ENCODE assay signal across 30 cellular contexts in genomic region chr1:151737479-151737878, GRCh38. TPM values are rescaled to one million over a fixed set of nuclear protein-coding genes. Genes with fewer than 3 reads are reported as not detected.
"Had no signal": no experiment of that assay in that cellular context is flagged by ENCODE, and none has a peak within 500 bp of the region (broad histone marks: within the 10 kb centered on the region; RNA-seq: fewer than 3 reads in every experiment).

No MANE protein-coding gene starts in this region.

- DNase-seq: islet precursor cell; left ventricle myocardium inferior; midbrain; mucosa of descending colon; naive thymus-derived CD4-positive, alpha-beta T cell; ovary; right cardiac atrium; sigmoid colon; spleen; stimulated activated CD4-positive, alpha-beta T cell treated with anti-CD3 and anti-CD28 coated beads, Interleukin-4, amount 100 ng/mL, for 24 hours; stimulated activated naive CD4-positive, alpha-beta T cell; tibial artery; trophoblast cell; upper lobe of right lung had no signal

- H3K79me2 ChIP-seq: hepatocyte had no signal

- H3K27me3 ChIP-seq: hepatocyte, ovary, sigmoid colon, suprapubic skin, tibial artery, upper lobe of right lung had no signal

- FAIRE-seq: small intestine, urothelium cell line had no signal

- H3K36me3 ChIP-seq: left ventricle myocardium inferior, ovary, sigmoid colon, spleen, suprapubic skin, thoracic aorta, tibial artery, upper lobe of right lung had no signal

- H3K4me2 ChIP-seq: hepatocyte had no signal

- H3K4me3 ChIP-seq: hepatocyte, left ventricle myocardium inferior, lung, mucosa of descending colon, ovary, sigmoid colon, spleen, suprapubic skin, thoracic aorta, tibial artery, upper lobe of right lung had no signal

- ATAC-seq: mucosa of descending colon; naive thymus-derived CD4-positive, alpha-beta T cell; natural killer cell treated with Interleukin-12 subunit alpha and Interleukin-12 subunit beta and Interleukin-15 and Interleukin-18, amount 100 ng/mL, for 72 hours; right cardiac atrium; stimulated activated effector memory CD8-positive, alpha-beta T cell treated with anti-CD3 and anti-CD28 coated beads, Interleukin-12 subunit alpha, Interleukin-12 subunit beta, amount 100 ng/mL, for 72 hours; upper lobe of right lung had no signal

- H2AFZ ChIP-seq: hepatocyte had no signal

- H3K4me1 ChIP-seq: sigmoid colon had no signal

- H3K9me3 ChIP-seq: ovary, suprapubic skin, thoracic aorta, tibial artery had no signal

- H3K27ac ChIP-seq: hepatocyte, left ventricle myocardium inferior, ovary, sigmoid colon, spleen, suprapubic skin, thoracic aorta, tibial artery, upper lobe of right lung had no signal

RNA-seq across cellular contexts. Expression of gene RIIAD1, which starts 16.2 kb away (rescaled TPM):
- total RNA-seq: hepatocyte; kidney epithelial cell; lower leg skin; mesenteric fat pad; mucosa of descending colon; myocyte; naive thymus-derived CD4-positive, alpha-beta T cell; natural killer cell treated with Interleukin-12 subunit alpha and Interleukin-12 subunit beta and Interleukin-15 and Interleukin-18, amount 100 ng/mL, for 72 hours; omental fat pad; pulmonary artery endothelial cell; renal cortical epithelial cell; subcutaneous adipose tissue; suprapubic skin; thoracic aorta; upper lobe of right lung had no signal
- polyA plus RNA-seq: hepatocyte; naive thymus-derived CD4-positive, alpha-beta T cell; ovary; spleen had no signal

RNA-seq across cellular contexts. Expression of gene CELF3, which starts 20.9 kb away (rescaled TPM):
- total RNA-seq: kidney epithelial cell; left ventricle myocardium inferior; lower leg skin; mesenteric fat pad; myocyte; naive thymus-derived CD4-positive, alpha-beta T cell; natural killer cell treated with Interleukin-12 subunit alpha and Interleukin-12 subunit beta and Interleukin-15 and Interleukin-18, amount 100 ng/mL, for 72 hours; omental fat pad; pulmonary artery endothelial cell; renal cortical epithelial cell; subcutaneous adipose tissue; suprapubic skin; thoracic aorta; upper lobe of right lung had no signal
- polyA plus RNA-seq: naive thymus-derived CD4-positive, alpha-beta T cell; ovary had no signal
